Comparison of ENCODE assay signal across 8 cellular contexts in the genomic region with DNA sequence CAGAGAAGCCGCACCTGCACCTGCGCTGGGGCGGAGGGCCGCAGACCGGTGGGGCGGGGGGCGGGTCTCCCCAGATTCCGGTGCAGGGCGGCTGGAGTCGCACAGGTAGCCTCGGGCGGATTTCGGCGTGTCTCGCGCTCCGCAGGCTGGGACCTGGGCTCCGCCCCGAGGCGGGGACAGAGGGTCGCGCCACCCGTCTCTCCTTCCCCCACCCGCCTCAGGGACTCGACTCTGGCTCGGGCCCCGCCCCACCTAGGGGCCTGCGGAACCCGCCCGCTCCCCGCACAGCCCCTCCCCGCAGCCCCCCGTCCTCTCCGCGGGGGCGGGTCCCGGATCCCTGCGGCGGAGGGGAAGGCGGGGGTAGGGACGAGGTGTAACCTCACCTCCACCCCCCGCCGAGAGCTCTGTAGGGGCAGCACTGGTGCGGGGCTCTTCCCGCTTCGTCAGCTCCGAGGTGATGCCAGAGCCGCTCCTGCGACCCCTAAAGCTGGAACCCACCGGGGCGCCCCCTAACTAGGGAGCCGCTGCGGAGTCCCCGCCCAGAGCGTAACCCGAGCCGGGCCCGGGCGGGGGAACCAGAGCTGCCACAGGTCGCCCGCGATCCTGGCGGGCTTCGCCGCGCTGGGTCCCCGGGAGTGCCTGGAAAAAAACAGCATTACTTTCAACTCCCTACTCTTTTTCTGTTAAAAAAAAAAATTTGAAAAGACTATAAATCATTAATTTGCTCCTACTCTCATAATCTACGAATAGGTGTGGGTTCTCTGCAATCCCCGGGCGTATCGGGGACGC. TPM values are rescaled to one million over a fixed set of nuclear protein-coding genes. Genes with fewer than 3 reads are reported as not detected.
DNase-seq lines count a peak whose midpoint lies in the region; ATAC-seq, FAIRE-seq and TF ChIP-seq lines count a peak whose summit lies in the region.

A gene with protein sequence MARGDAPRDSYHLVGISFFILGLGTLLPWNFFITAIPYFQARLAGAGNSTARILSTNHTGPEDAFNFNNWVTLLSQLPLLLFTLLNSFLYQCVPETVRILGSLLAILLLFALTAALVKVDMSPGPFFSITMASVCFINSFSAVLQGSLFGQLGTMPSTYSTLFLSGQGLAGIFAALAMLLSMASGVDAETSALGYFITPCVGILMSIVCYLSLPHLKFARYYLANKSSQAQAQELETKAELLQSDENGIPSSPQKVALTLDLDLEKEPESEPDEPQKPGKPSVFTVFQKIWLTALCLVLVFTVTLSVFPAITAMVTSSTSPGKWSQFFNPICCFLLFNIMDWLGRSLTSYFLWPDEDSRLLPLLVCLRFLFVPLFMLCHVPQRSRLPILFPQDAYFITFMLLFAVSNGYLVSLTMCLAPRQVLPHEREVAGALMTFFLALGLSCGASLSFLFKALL (minus strand): TSS at position 134 of the 789 bp plus-strand sequence. CDS start 169 bp downstream, outside the sequence.

- H3K9me3 ChIP-seq in mammary epithelial cell (replicated peaks; ENCODE audit: insufficient read depth, low read length) = no peaks in the 10 kb centered on the region

- peak within 1 kb of the TSS; percentile 47 for H3K9ac ChIP-seq in mammary epithelial cell (ENCODE audit: insufficient read depth, low read length)

- peak within 1 kb of the TSS; percentile 59 to 75 (median 70) for H3K4me3 ChIP-seq in mammary epithelial cell (replicated peaks in 1 of 3; ENCODE audit: insufficient read depth in 1 of 3, low read depth in 2 of 3, low read length in 3 of 3)

- peak; percentile 36 for FAIRE-seq in G401.6 (lab: Jason Lieb, UNC)

- peak; percentile 62 for ATAC-seq in HG02840 (IDR thresholded peaks at IDR 0.05; ENCODE audit: low FRiP score, unreplicated experiment)

- no peaks in the 10 kb centered on the region for H3K79me2 ChIP-seq in mammary epithelial cell (ENCODE audit: insufficient read depth, low read length)

- intact Hi-C loops in mammary epithelial cell (cut with micrococcal nuclease) = loop anchor here (2.0 kb wide), 1 partner anchor 23 kb away; no protein-coding TSS in a partner anchor

- in situ Hi-C loops in mammary epithelial cell (cut with MboI; ENCODE audit: low sequenced_read_pairs in 2 of 2) = no loop called here

- peak within 1 kb of the TSS; percentile 90 for H3K4me2 ChIP-seq in mammary epithelial cell (ENCODE audit: insufficient read depth, low read depth, low read length)

- H4K20me1 ChIP-seq in mammary epithelial cell (ENCODE audit: insufficient read depth, low read length) = no peaks in the 10 kb centered on the region

- H3K27me3 ChIP-seq in mammary epithelial cell (ENCODE audit: insufficient read depth, low read length) (no peaks in the 10 kb centered on the region), layer of hippocampus (ENCODE audit: control insufficient read depth, insufficient read depth, low read length) (no peaks in the 10 kb centered on the region)

- CTCF ChIA-PET in mammary epithelial cell (lab: Charles Lee; ENCODE audit: low non-redundant PET) = interaction anchor here (1.1 kb wide), 1 partner anchor 14 kb away, joined by 10 read pairs; no protein-coding TSS in a partner anchor

- H2AFZ ChIP-seq in mammary epithelial cell (ENCODE audit: low read depth, low read length) = peak within 1 kb of the TSS; percentile 92

- dilution Hi-C loops in mammary epithelial cell (cut with HindIII; ENCODE audit: low sequenced_read_pairs) = no loop called here

- no peaks in the 10 kb centered on the region for H3K36me3 ChIP-seq in mammary epithelial cell (ENCODE audit: insufficient read depth, low read length)

- WGBS in mammary epithelial cell (ENCODE audit: low coverage, missing lambda C conversion rate) = 3% methylated on average over 15 of the region's 72 CpGs

- peaks cover 10% of the 10 kb centered on the region for H3K4me1 ChIP-seq in mammary epithelial cell (ENCODE audit: insufficient read depth, low read length)

- peak within 1 kb of the TSS; percentile 98 for H3K27ac ChIP-seq in VCaP
- no peak within 1 kb of the TSS for H3K27ac ChIP-seq in mammary epithelial cell (ENCODE audit: insufficient read depth, low read depth, low read length)
- H3K27ac ChIP-seq in layer of hippocampus (ENCODE audit: low read depth, low read length) = peak within 1 kb of the TSS; percentile 65

- no peak for TF ChIP-seq CTCF in VCaP (conservative IDR thresholded peaks at IDR 0.05)
- TF ChIP-seq CTCF in mammary epithelial cell (conservative IDR thresholded peaks at IDR 0.05 in 1 of 2, IDR thresholded peaks at IDR 0.05 in 1 of 2; ENCODE audit: extremely low read depth in 1 of 2, insufficient read depth in 1 of 2, low read depth in 1 of 2, low read length in 2 of 2) = no peak

- DNase-seq in NCI-H2029 treated with DMSO at 0.1 percent for 48 hours (lab: John Stamatoyannopoulos, UW) (peak; percentile 60), mammary epithelial cell (peak; percentile 73), pons (ENCODE audit: low spot score) (no peak)
- DNase-seq in stimulated activated CD4-positive, alpha-beta T cell treated with anti-CD3 and anti-CD28 coated beads, Interleukin-2, amount 100 ng/mL, for 48 hours = peak; percentile 54 to 74

- BruUV-seq in mammary epithelial cell (replicated peaks; lab: Mats Ljungman, UMichigan) = no TSS peak

RNA-seq across cellular contexts. Expression of the gene that starts here (rescaled TPM):
- total RNA-seq in mammary epithelial cell = 1 to 10 TPM; 3.2 to 5.9 TPM
- 5.2 TPM for polyA plus RNA-seq in mammary epithelial cell
- polyA minus RNA-seq in mammary epithelial cell = 4.5 TPM
